ENCODE assay signal across 10 cellular contexts in genomic region chr1:42939216-42939615, GRCh38. TPM values are rescaled to one million over a fixed set of nuclear protein-coding genes. Genes with fewer than 3 reads are reported as not detected.
A peak's percentile ranks its signal among the peaks of the same experiment; 100 is the strongest.
DNase-seq lines count a peak whose midpoint lies in the region; ATAC-seq and TF ChIP-seq lines count a peak whose summit lies in the region.
"Had no signal": no experiment of that assay in that cellular context is flagged by ENCODE, and none has a peak within 500 bp of the region (broad histone marks: within the 10 kb centered on the region; RNA-seq: fewer than 3 reads in every experiment).

No MANE protein-coding gene starts in this region.

- no peak overlapping the region for H3K4me3 ChIP-seq in cardiac muscle cell
- no peak overlapping the region for H3K4me3 ChIP-seq in left ventricle myocardium inferior
- no peak overlapping the region for H3K4me3 ChIP-seq in mucosa of descending colon
- H3K4me3 ChIP-seq in aorta (ENCODE audit: low read length in 2 of 2) = no peak overlapping the region

- intact Hi-C loops in left ventricle myocardium inferior (cut with micrococcal nuclease) (no loop called here), mucosa of descending colon (cut with DNase I, micrococcal nuclease) (no loop called here), aorta (cut with DNase I) (no loop called here)

- no peak overlapping the region for H3K4me3 Mint-ChIP-seq in activated naive CD8-positive, alpha-beta T cell treated with anti-CD3 and anti-CD28 coated beads, Interleukin-2, amount 50 U/mL, for 24 hours

- no peak for TF ChIP-seq CTCF in cardiac muscle cell (IDR thresholded peaks at IDR 0.05; ENCODE audit: low read depth, low read length)
- TF ChIP-seq CTCF in left ventricle myocardium inferior (IDR thresholded peaks at IDR 0.05; ENCODE audit: borderline replicate concordance) = no peak
- TF ChIP-seq CTCF in mucosa of descending colon (IDR thresholded peaks at IDR 0.05) = no peak

- ATAC-seq in activated naive CD8-positive, alpha-beta T cell treated with anti-CD3 and anti-CD28 coated beads, Interleukin-2, amount 50 U/mL, for 24 hours = no peak
- ATAC-seq in mucosa of descending colon (peak; percentile 43), aorta (ENCODE audit: low FRiP score) (no peak), HG03196 (IDR thresholded peaks at IDR 0.05; ENCODE audit: unreplicated experiment) (no peak)

- H3K27ac Mint-ChIP-seq in activated naive CD8-positive, alpha-beta T cell treated with anti-CD3 and anti-CD28 coated beads, Interleukin-2, amount 50 U/mL, for 24 hours = peak overlapping the region; percentile 89

- H3K27me3 Mint-ChIP-seq in activated naive CD8-positive, alpha-beta T cell treated with anti-CD3 and anti-CD28 coated beads, Interleukin-2, amount 50 U/mL, for 24 hours = no peaks in the 10 kb centered on the region

- H3K27me3 ChIP-seq in cardiac muscle cell = no peaks in the 10 kb centered on the region
- no peaks in the 10 kb centered on the region for H3K27me3 ChIP-seq in left ventricle myocardium inferior (ENCODE audit: low read depth)
- H3K27me3 ChIP-seq in aorta (ENCODE audit: control insufficient read depth in 1 of 2, insufficient read depth in 2 of 2, low read length in 1 of 2) = no peaks in the 10 kb centered on the region

- H3K27ac ChIP-seq in cardiac muscle cell (peak overlapping the region; percentile 45), left ventricle myocardium inferior (replicated peaks) (no peak overlapping the region), aorta (ENCODE audit: low read depth in 1 of 2, low read length in 2 of 2) (peak overlapping the region; percentile 1 to 93)

- peaks cover 99% of the 10 kb centered on the region for H3K4me1 Mint-ChIP-seq in activated naive CD8-positive, alpha-beta T cell treated with anti-CD3 and anti-CD28 coated beads, Interleukin-2, amount 50 U/mL, for 24 hours

- DNase-seq in cardiac muscle cell (ENCODE audit: low read depth in 1 of 2, low spot score in 1 of 2) = no peak
- no peak for DNase-seq in left ventricle myocardium inferior
- no peak for DNase-seq in activated naive CD8-positive, alpha-beta T cell treated with anti-CD3 and anti-CD28 coated beads, Interleukin-2, amount 50 U/mL, for 24 hours
- peak; percentile 47 to 66 (median 57) for DNase-seq in mucosa of descending colon
- peak; percentile 13 to 43 for DNase-seq in aorta
- no peak for DNase-seq in SIG-M5 (lab: John Stamatoyannopoulos, UW)
- no peak for DNase-seq in NCI-H146 treated with DMSO at 0.1 percent for 48 hours (lab: John Stamatoyannopoulos, UW; ENCODE audit: unreplicated experiment)
- DNase-seq: activated CD4-positive, CD25-positive, alpha-beta regulatory T cell treated with anti-CD3 and anti-CD28 coated beads, Interleukin-2, amount 50 U/mL, for 72 hours; cerebellar nuclear complex had no signal

- H3K9me3 ChIP-seq in cardiac muscle cell (ENCODE audit: low read depth) (no peaks in the 10 kb centered on the region), left ventricle myocardium inferior (replicated peaks) (no peaks in the 10 kb centered on the region), mucosa of descending colon (no peaks in the 10 kb centered on the region), aorta (ENCODE audit: control insufficient read depth, low read length) (no peaks in the 10 kb centered on the region)

- H3K4me1 ChIP-seq in cardiac muscle cell (ENCODE audit: low read depth) = peaks cover 25% of the 10 kb centered on the region
- peaks cover 86% of the 10 kb centered on the region for H3K4me1 ChIP-seq in left ventricle myocardium inferior
- H3K4me1 ChIP-seq in mucosa of descending colon (ENCODE audit: low read depth) = peaks cover 88% of the 10 kb centered on the region
- H3K4me1 ChIP-seq in aorta (ENCODE audit: control insufficient read depth in 1 of 2, insufficient read depth in 2 of 2, low read length in 2 of 2) = peaks cover 4 to 6% of the 10 kb centered on the region in 2 donors

- WGBS in aorta, 2 donors = 40 to 47% methylated on average over 5 of the region's 5 CpGs

- no peaks in the 10 kb centered on the region for H3K9me3 Mint-ChIP-seq in activated naive CD8-positive, alpha-beta T cell treated with anti-CD3 and anti-CD28 coated beads, Interleukin-2, amount 50 U/mL, for 24 hours

- H3K36me3 ChIP-seq in cardiac muscle cell = peaks cover 60% of the 10 kb centered on the region
- peaks cover 15% of the 10 kb centered on the region for H3K36me3 ChIP-seq in left ventricle myocardium inferior
- no peaks in the 10 kb centered on the region for H3K36me3 ChIP-seq in mucosa of descending colon (ENCODE audit: low read depth)
- no peaks in the 10 kb centered on the region for H3K36me3 ChIP-seq in aorta (ENCODE audit: control insufficient read depth in 1 of 2, insufficient read depth in 2 of 2, low read length in 1 of 2)

- peaks cover 72% of the 10 kb centered on the region for H3K36me3 Mint-ChIP-seq in activated naive CD8-positive, alpha-beta T cell treated with anti-CD3 and anti-CD28 coated beads, Interleukin-2, amount 50 U/mL, for 24 hours (ENCODE audit: low read depth)

RNA-seq across cellular contexts. Expression of gene SLC2A1, which starts 19.5 kb away (rescaled TPM):
- 714 and 748 TPM in 2 replicates for total RNA-seq in cardiac muscle cell
- polyA plus RNA-seq in cardiac muscle cell = 215 and 243 TPM in 2 replicates
- 54.9 TPM for total RNA-seq in left ventricle myocardium inferior
- 10 to 100 TPM; 36.0 to 81.2 (median 74.3) TPM for total RNA-seq in mucosa of descending colon
- total RNA-seq in aorta = 100 to 1,000 TPM in 1 of 2 donors, 10 to 100 TPM in 1; 87.7 to 124 TPM
- 10 to 100 TPM in 1 of 2 donors, 1 to 10 TPM in 1; 6.4 to 11.6 TPM for polyA plus RNA-seq in aorta

Comparison
In these comparisons a context has a peak if more than half of its experiments do, and no peak if none do; other contexts are left out.
1. DNase-seq: peak in mucosa of descending colon (3 of 3) and aorta (2 of 2); none in cardiac muscle cell (0 of 2), left ventricle myocardium inferior (single experiment), activated naive CD8-positive, alpha-beta T cell treated with anti-CD3 and anti-CD28 coated beads, Interleukin-2, amount 50 U/mL, for 24 hours (single experiment), SIG-M5 (single experiment) and NCI-H146 treated with DMSO at 0.1 percent for 48 hours (single experiment).